Comparison of ENCODE assay signal across 25 cellular contexts in the genomic region with DNA sequence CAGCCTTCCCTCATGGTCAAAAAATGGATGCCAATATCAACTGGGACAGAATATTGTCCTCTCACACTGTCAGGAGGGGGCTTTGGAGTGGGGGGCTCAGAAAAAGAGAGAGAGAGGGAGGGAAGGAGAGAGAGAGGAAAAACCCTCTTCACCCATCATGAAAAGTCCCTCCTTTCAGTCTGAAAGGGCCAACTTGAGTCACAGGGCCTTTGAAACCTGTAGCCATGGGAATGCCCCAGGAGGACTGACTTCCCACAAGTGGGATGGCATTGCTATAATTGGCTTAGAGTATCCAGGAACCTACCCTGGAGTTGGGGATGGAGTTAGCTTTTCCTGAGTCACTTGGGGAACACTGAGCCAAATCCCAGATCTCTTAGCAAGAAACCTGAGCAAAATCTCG.
"Had no signal": no experiment of that assay in that cellular context is flagged by ENCODE, and none has a peak within 500 bp of the region (broad histone marks: within the 10 kb centered on the region; RNA-seq: fewer than 3 reads in every experiment).

No MANE protein-coding gene starts in this region.

- H3K36me3 ChIP-seq: heart right ventricle, left lung, ovary, spleen, thoracic aorta, upper lobe of left lung had no signal

- H3K4me1 Mint-ChIP-seq: naive thymus-derived CD4-positive, alpha-beta T cell; nephron; stimulated activated memory B cell treated with anti-CD40 and anti-IgM and Interleukin-4, amounts not matched to agents 10 μg/mL and 1 μg/mL and 100 μg/mL, for 72 hours had no signal

- DNase-seq: effector memory CD8-positive, alpha-beta T cell; foreskin melanocyte; glutamatergic neuron; heart right ventricle; hippocampal formation; left cardiac atrium; left lung; mesenchymal stem cell; midbrain; naive thymus-derived CD4-positive, alpha-beta T cell; occipital lobe; ovary; posterior cingulate gyrus; psoas muscle; right cardiac atrium; spleen; stimulated activated CD4-positive, alpha-beta T cell treated with anti-CD3 and anti-CD28 coated beads, Interleukin-4, amount 100 ng/mL, for 4 hours; upper lobe of left lung had no signal

- H3K4me3 Mint-ChIP-seq: effector memory CD8-positive, alpha-beta T cell; naive thymus-derived CD4-positive, alpha-beta T cell; nephron; stimulated activated memory B cell treated with anti-CD40 and anti-IgM and Interleukin-4, amounts not matched to agents 10 μg/mL and 1 μg/mL and 100 μg/mL, for 72 hours; stimulated activated naive CD8-positive, alpha-beta T cell treated with anti-CD3 and anti-CD28 coated beads, Interleukin-15, Interleukin-2, amounts not matched to agents 100 ng/mL and 50 ng/mL, for 24 hours had no signal

- ATAC-seq: effector memory CD8-positive, alpha-beta T cell; heart right ventricle; left cardiac atrium; left lung; naive thymus-derived CD4-positive, alpha-beta T cell; psoas muscle; right cardiac atrium; stimulated activated memory B cell treated with anti-CD40 and anti-IgM and Interleukin-4, amounts not matched to agents 10 μg/mL and 1 μg/mL and 100 μg/mL, for 72 hours had no signal

- H3K27ac ChIP-seq: coronary artery, heart right ventricle, left lung, ovary, psoas muscle, skin epidermis, spleen, thoracic aorta, tibial nerve, upper lobe of left lung had no signal

- H3K27me3 ChIP-seq: heart right ventricle, left lung, ovary, spleen, tibial nerve, upper lobe of left lung had no signal

- H3K27ac Mint-ChIP-seq: effector memory CD8-positive, alpha-beta T cell; nephron; stimulated activated memory B cell treated with anti-CD40 and anti-IgM and Interleukin-4, amounts not matched to agents 10 μg/mL and 1 μg/mL and 100 μg/mL, for 72 hours; stimulated activated naive CD8-positive, alpha-beta T cell treated with anti-CD3 and anti-CD28 coated beads, Interleukin-15, Interleukin-2, amounts not matched to agents 100 ng/mL and 50 ng/mL, for 24 hours had no signal

- H3K27me3 Mint-ChIP-seq: stimulated activated memory B cell treated with anti-CD40 and anti-IgM and Interleukin-4, amounts not matched to agents 10 μg/mL and 1 μg/mL and 100 μg/mL, for 72 hours; stimulated activated naive CD8-positive, alpha-beta T cell treated with anti-CD3 and anti-CD28 coated beads, Interleukin-15, Interleukin-2, amounts not matched to agents 100 ng/mL and 50 ng/mL, for 24 hours had no signal

- H3K4me3 ChIP-seq: coronary artery, heart right ventricle, left lung, ovary, psoas muscle, skin epidermis, spleen, thoracic aorta, tibial nerve, upper lobe of left lung had no signal

- H3K9me3 Mint-ChIP-seq: effector memory CD8-positive, alpha-beta T cell had no signal

- H3K4me1 ChIP-seq: heart right ventricle, left lung, psoas muscle, spleen, tibial nerve, upper lobe of left lung had no signal

- H3K9me3 ChIP-seq: ovary, psoas muscle, thoracic aorta, upper lobe of left lung had no signal
